15 cellular contexts compared by ENCODE assay signal in the genomic region with DNA sequence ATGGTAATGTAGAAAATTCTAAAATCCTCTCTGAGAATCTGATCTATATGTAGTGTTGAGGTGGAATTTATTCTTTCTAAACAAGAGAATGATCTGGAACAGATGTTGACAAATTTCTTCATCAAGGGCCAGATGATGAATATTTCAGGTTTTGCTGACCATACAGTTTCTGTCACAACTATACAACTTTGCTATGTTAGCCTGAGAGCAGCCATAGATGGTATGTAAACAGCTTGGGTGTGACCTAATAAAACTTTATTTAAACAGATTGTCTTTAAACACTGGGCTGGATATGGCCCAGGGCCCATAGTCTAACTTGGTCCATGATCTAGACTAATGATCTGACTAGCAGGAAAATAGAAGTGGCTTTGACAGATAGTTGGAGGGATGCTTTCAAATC.
DNase-seq lines count a peak whose midpoint lies in the region; ATAC-seq and TF ChIP-seq lines count a peak whose summit lies in the region.
"Had no signal": no experiment of that assay in that cellular context is flagged by ENCODE, and none has a peak within 500 bp of the region (broad histone marks: within the 10 kb centered on the region; RNA-seq: fewer than 3 reads in every experiment).

No MANE protein-coding gene starts in this region.

- H3K36me3 ChIP-seq in left ventricle myocardium inferior: no peaks in the 10 kb centered on the region
- H3K36me3 ChIP-seq in mesendoderm (ENCODE audit: control insufficient read depth, insufficient read depth, low read length): no peaks in the 10 kb centered on the region
- H3K36me3 ChIP-seq in transverse colon: no peaks in the 10 kb centered on the region
- no peaks in the 10 kb centered on the region for H3K36me3 ChIP-seq in adrenal gland (replicated peaks in 1 of 2)

- H3K56ac ChIP-seq in mesendoderm (ENCODE audit: low read length): no peak overlapping the region

- H4K5ac ChIP-seq in mesendoderm (ENCODE audit: low read length): no peak overlapping the region

- H3K27ac ChIP-seq in left ventricle myocardium inferior (replicated peaks): peak overlapping the region; percentile 64
- H3K27ac ChIP-seq in right cardiac atrium (ENCODE audit: low read length): no peak overlapping the region
- H3K27ac ChIP-seq in mesendoderm (ENCODE audit: low read depth, low read length): no peak overlapping the region
- H3K27ac ChIP-seq in transverse colon: peak overlapping the region in 3 of 4 donors; percentile 4 to 60 (median 39)
- peak overlapping the region in 1 of 5 donors; percentile 17 for H3K27ac ChIP-seq in adrenal gland

- DNase-seq in left ventricle myocardium inferior (no peak), right cardiac atrium (no peak), fibroblast of gingiva (ENCODE audit: low read depth) (peak; percentile 72), mesendoderm (no peak), transverse colon (no peak), adrenal gland (no peak)
- DNase-seq: Caco-2, DMS53, H9, NCI-H1417 treated with DMSO at 0.1 percent for 48 hours, NCI-H2029, NCI-H2171 treated with DMSO at 0.1 percent for 48 hours, NCI-H510A treated with DMSO at 0.1 percent for 48 hours had no signal

- peak overlapping the region; percentile 60 for H3K18ac ChIP-seq in mesendoderm (ENCODE audit: low read length)

- TF ChIP-seq CTCF in left ventricle myocardium inferior (IDR thresholded peaks at IDR 0.05; ENCODE audit: borderline replicate concordance): no peak
- TF ChIP-seq CTCF in transverse colon (IDR thresholded peaks at IDR 0.05): no peak
- no peak for TF ChIP-seq CTCF in adrenal gland (IDR thresholded peaks at IDR 0.05)

- ATAC-seq in right cardiac atrium (no peak), HG02798 (IDR thresholded peaks at IDR 0.05; ENCODE audit: poor library complexity, unreplicated experiment) (no peak), HG02642 (IDR thresholded peaks at IDR 0.05; ENCODE audit: poor library complexity, unreplicated experiment) (no peak)

- no peak overlapping the region for H3K4me2 ChIP-seq in mesendoderm (ENCODE audit: low read length)

- no peak overlapping the region for H2BK15ac ChIP-seq in mesendoderm (replicated peaks; ENCODE audit: low read depth)

- H3K27me3 ChIP-seq in left ventricle myocardium inferior (ENCODE audit: low read depth) (no peaks in the 10 kb centered on the region), right cardiac atrium (ENCODE audit: control insufficient read depth, insufficient read depth) (no peaks in the 10 kb centered on the region), mesendoderm (ENCODE audit: insufficient read depth, low read length, poor library complexity) (no peaks in the 10 kb centered on the region), transverse colon (no peaks in the 10 kb centered on the region), adrenal gland (no peaks in the 10 kb centered on the region)

- no peak for TF ChIP-seq EP300 in transverse colon (IDR thresholded peaks at IDR 0.05; ENCODE audit: low read depth)

- no peak overlapping the region for H2BK5ac ChIP-seq in mesendoderm (ENCODE audit: low read length)

- intact Hi-C loops in left ventricle myocardium inferior (cut with micrococcal nuclease) (no loop called here), right cardiac atrium (cut with DNase I) (no loop called here), transverse colon (cut with DNase I; ENCODE audit: low total_unique reads) (no loop called here), adrenal gland (cut with DNase I) (no loop called here)

- H2AK5ac ChIP-seq in mesendoderm (ENCODE audit: low read length): no peak overlapping the region

- H3K4ac ChIP-seq in mesendoderm (ENCODE audit: low read depth, low read length): no peak overlapping the region

- H3K79me1 ChIP-seq in mesendoderm (ENCODE audit: low read length): no peaks in the 10 kb centered on the region

- H3K4me3 ChIP-seq in left ventricle myocardium inferior (no peak overlapping the region), right cardiac atrium (ENCODE audit: low read length) (no peak overlapping the region), mesendoderm (ENCODE audit: low read length) (no peak overlapping the region), transverse colon (no peak overlapping the region), adrenal gland (no peak overlapping the region)

- no peak overlapping the region for H2BK120ac ChIP-seq in mesendoderm (ENCODE audit: low read depth, low read length)

- H3K79me2 ChIP-seq in mesendoderm (ENCODE audit: control insufficient read depth, insufficient read depth, low read length): no peaks in the 10 kb centered on the region

- H3K9me3 ChIP-seq in left ventricle myocardium inferior (replicated peaks): peaks cover 7% of the 10 kb centered on the region
- no peaks in the 10 kb centered on the region for H3K9me3 ChIP-seq in right cardiac atrium (ENCODE audit: control insufficient read depth, low read length)
- H3K9me3 ChIP-seq in transverse colon: no peaks in the 10 kb centered on the region
- no peaks in the 10 kb centered on the region for H3K9me3 ChIP-seq in adrenal gland (replicated peaks in 1 of 3)
- H3K9me3 ChIP-seq: Caco-2 had no signal

- no peak overlapping the region for H3K23ac ChIP-seq in mesendoderm (ENCODE audit: low read length)

- H3K4me1 ChIP-seq in left ventricle myocardium inferior: peaks cover 49% of the 10 kb centered on the region
- peaks cover 10% of the 10 kb centered on the region for H3K4me1 ChIP-seq in right cardiac atrium (ENCODE audit: control insufficient read depth, insufficient read depth, low read length)
- no peaks in the 10 kb centered on the region for H3K4me1 ChIP-seq in mesendoderm (ENCODE audit: control insufficient read depth, low read depth, low read length)
- H3K4me1 ChIP-seq in transverse colon: peaks cover 0 to 18% (median 10%) of the 10 kb centered on the region in 4 donors
- H3K4me1 ChIP-seq in adrenal gland (replicated peaks in 1 of 2): no peaks in the 10 kb centered on the region
- H3K4me1 ChIP-seq: Caco-2 had no signal

- no peak for TF ChIP-seq POLR2A in transverse colon (IDR thresholded peaks at IDR 0.05)
- no peak for TF ChIP-seq POLR2A in adrenal gland (IDR thresholded peaks at IDR 0.05)

- no peak overlapping the region for H4K8ac ChIP-seq in mesendoderm (ENCODE audit: low read depth, low read length)

- in situ Hi-C loops in transverse colon (cut with MboI; ENCODE audit: low pct_ligation_motif_present in 1 of 4, low pct_unique_long_range_greater_than_20kb in 1 of 4, low sequenced_read_pairs in 3 of 4): no loop called here

- H3K9ac ChIP-seq in mesendoderm (ENCODE audit: low read length): no peak overlapping the region

Comparison
In these comparisons a context has a peak if more than half of its experiments do, and no peak if none do; other contexts are left out.
1. H3K27ac ChIP-seq: peak in left ventricle myocardium inferior (single experiment) and transverse colon (3 of 4); none in right cardiac atrium (single experiment) and mesendoderm (single experiment).